ENCODE assay signal across 9 cellular contexts in the genomic region with DNA sequence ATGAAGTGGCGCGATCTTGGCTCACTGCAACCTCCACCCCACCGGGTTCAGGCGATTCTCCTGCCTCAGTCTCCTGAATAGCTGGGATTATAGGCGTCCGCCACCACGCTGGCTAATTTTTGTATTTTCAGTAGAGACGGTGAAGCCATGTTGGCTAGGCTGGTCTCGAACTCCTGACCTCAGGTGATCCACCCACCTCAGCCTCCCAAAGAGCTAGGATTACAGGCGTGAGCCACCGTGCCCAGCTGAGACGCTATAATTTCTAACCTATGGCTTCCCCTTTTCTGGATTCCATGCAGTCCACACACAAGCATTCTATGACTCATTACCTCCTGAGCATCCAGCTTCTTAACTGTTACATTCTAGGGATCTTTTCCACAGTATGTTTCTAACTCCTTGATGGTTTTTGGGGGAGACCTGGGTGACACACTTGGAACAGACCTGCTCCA. TPM values are rescaled to one million over a fixed set of nuclear protein-coding genes. Genes with fewer than 3 reads are reported as not detected.
A peak's percentile ranks its signal among the peaks of the same experiment; 100 is the strongest.
DNase-seq lines count a peak whose midpoint lies in the region; ATAC-seq and TF ChIP-seq lines count a peak whose summit lies in the region.
"Had no signal": no experiment of that assay in that cellular context is flagged by ENCODE, and none has a peak within 500 bp of the region (broad histone marks: within the 10 kb centered on the region; RNA-seq: fewer than 3 reads in every experiment).

No MANE protein-coding gene starts in this region.

- H3K9me3 Mint-ChIP-seq in WTC11: no peaks in the 10 kb centered on the region
- peaks cover 3% of the 10 kb centered on the region for H3K9me3 Mint-ChIP-seq in type B pancreatic cell

- intact Hi-C loops in Right ventricle myocardium inferior (cut with DNase I): no loop called here

- peak overlapping the region; percentile 97 for H3K27ac ChIP-seq in cardiac muscle cell

- no peak for TF ChIP-seq CTCF in cardiac muscle cell (IDR thresholded peaks at IDR 0.05; ENCODE audit: low read depth, low read length)
- no peak for TF ChIP-seq CTCF in WTC11 (IDR thresholded peaks at IDR 0.05)
- no peak for TF ChIP-seq CTCF in type B pancreatic cell (conservative IDR thresholded peaks at IDR 0.05)

- POLR2A ChIA-PET in WTC11 (lab: Charles Lee): interaction anchor here (1.1 to 5.8 kb wide), 4 partner anchors 11 to 33 kb away, joined by 4 to 90 read pairs (median 12); a partner anchor contains a TSS

- H3K4me3 ChIP-seq in cardiac muscle cell: no peak overlapping the region

- CTCF ChIA-PET in WTC11 (lab: Charles Lee): interaction anchor here (0.7 to 5.6 kb wide), 6 partner anchors 13 to 108 kb away, joined by 3 to 67 read pairs (median 4); no protein-coding TSS in a partner anchor

- peaks cover 3% of the 10 kb centered on the region for H3K36me3 ChIP-seq in cardiac muscle cell

- H3K4me3 Mint-ChIP-seq in WTC11 (peak overlapping the region; percentile 70), type B pancreatic cell (no peak overlapping the region)

- ATAC-seq in Right ventricle myocardium inferior: no peak
- no peak for ATAC-seq in WTC11
- ATAC-seq in HG03521 (IDR thresholded peaks at IDR 0.05; ENCODE audit: unreplicated experiment): no peak

- H3K4me1 Mint-ChIP-seq in WTC11 (peaks cover 73% of the 10 kb centered on the region), type B pancreatic cell (ENCODE audit: unreplicated experiment) (peaks cover 27% of the 10 kb centered on the region)

- peak overlapping the region; percentile 100 for H3K27ac Mint-ChIP-seq in WTC11
- H3K27ac Mint-ChIP-seq in type B pancreatic cell: peak overlapping the region; percentile 68

- peaks cover 23% of the 10 kb centered on the region for H3K36me3 Mint-ChIP-seq in WTC11
- H3K36me3 Mint-ChIP-seq in type B pancreatic cell: peaks cover 15% of the 10 kb centered on the region

- DNase-seq in cardiac muscle cell (ENCODE audit: low read depth in 1 of 2, low spot score in 1 of 2) (peak in 1 of 2 donors; percentile 68), Right ventricle myocardium inferior (ENCODE audit: missing footprints) (no peak), WTC11 (ENCODE audit: low spot score) (no peak), hepatic stellate cell (ENCODE audit: low spot score) (peak; percentile 68), type B pancreatic cell (ENCODE audit: extremely low spot score, unreplicated experiment) (no peak), medulla oblongata (ENCODE audit: extremely low spot score) (no peak)
- no peak for DNase-seq in stimulated activated CD4-positive, alpha-beta T cell treated with anti-CD3 and anti-CD28 coated beads, Interleukin-2, amount 100 ng/mL, for 24 hours
- DNase-seq: activated CD4-positive, alpha-beta T cell treated with anti-CD3 and anti-CD28 coated beads for 4 hours had no signal

- H3K27me3 ChIP-seq in cardiac muscle cell: no peaks in the 10 kb centered on the region

- no peaks in the 10 kb centered on the region for H3K9me3 ChIP-seq in cardiac muscle cell (ENCODE audit: low read depth)

- H3K27me3 Mint-ChIP-seq in WTC11 (ENCODE audit: low read depth): no peaks in the 10 kb centered on the region
- H3K27me3 Mint-ChIP-seq in type B pancreatic cell: no peaks in the 10 kb centered on the region

- peaks cover 9% of the 10 kb centered on the region for H3K4me1 ChIP-seq in cardiac muscle cell (ENCODE audit: low read depth)

TF ChIP-seq in WTC11, 78 proteins besides CTCF, POLR2A, EP300 and RAD21 (continues in another document):
- TF ChIP-seq NFYB (CRISPR knock-in tag; conservative IDR thresholded peaks at IDR 0.05; ENCODE audit: low read depth): no peak
- TF ChIP-seq ZNF423 (CRISPR knock-in tag; IDR thresholded peaks at IDR 0.05): no peak
- TF ChIP-seq RORB (CRISPR knock-in tag; IDR thresholded peaks at IDR 0.05): no peak
- TF ChIP-seq CBFB (CRISPR knock-in tag; IDR thresholded peaks at IDR 0.05; ENCODE audit: low read depth): no peak
- TF ChIP-seq, protein P1, sequence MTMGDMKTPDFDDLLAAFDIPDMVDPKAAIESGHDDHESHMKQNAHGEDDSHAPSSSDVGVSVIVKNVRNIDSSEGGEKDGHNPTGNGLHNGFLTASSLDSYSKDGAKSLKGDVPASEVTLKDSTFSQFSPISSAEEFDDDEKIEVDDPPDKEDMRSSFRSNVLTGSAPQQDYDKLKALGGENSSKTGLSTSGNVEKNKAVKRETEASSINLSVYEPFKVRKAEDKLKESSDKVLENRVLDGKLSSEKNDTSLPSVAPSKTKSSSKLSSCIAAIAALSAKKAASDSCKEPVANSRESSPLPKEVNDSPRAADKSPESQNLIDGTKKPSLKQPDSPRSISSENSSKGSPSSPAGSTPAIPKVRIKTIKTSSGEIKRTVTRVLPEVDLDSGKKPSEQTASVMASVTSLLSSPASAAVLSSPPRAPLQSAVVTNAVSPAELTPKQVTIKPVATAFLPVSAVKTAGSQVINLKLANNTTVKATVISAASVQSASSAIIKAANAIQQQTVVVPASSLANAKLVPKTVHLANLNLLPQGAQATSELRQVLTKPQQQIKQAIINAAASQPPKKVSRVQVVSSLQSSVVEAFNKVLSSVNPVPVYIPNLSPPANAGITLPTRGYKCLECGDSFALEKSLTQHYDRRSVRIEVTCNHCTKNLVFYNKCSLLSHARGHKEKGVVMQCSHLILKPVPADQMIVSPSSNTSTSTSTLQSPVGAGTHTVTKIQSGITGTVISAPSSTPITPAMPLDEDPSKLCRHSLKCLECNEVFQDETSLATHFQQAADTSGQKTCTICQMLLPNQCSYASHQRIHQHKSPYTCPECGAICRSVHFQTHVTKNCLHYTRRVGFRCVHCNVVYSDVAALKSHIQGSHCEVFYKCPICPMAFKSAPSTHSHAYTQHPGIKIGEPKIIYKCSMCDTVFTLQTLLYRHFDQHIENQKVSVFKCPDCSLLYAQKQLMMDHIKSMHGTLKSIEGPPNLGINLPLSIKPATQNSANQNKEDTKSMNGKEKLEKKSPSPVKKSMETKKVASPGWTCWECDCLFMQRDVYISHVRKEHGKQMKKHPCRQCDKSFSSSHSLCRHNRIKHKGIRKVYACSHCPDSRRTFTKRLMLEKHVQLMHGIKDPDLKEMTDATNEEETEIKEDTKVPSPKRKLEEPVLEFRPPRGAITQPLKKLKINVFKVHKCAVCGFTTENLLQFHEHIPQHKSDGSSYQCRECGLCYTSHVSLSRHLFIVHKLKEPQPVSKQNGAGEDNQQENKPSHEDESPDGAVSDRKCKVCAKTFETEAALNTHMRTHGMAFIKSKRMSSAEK (CRISPR knock-in tag; IDR thresholded peaks at IDR 0.05; ENCODE audit: borderline replicate concordance): peak; percentile 90; the same call in 1 of the 2 replicates
- TF ChIP-seq, protein P2, sequence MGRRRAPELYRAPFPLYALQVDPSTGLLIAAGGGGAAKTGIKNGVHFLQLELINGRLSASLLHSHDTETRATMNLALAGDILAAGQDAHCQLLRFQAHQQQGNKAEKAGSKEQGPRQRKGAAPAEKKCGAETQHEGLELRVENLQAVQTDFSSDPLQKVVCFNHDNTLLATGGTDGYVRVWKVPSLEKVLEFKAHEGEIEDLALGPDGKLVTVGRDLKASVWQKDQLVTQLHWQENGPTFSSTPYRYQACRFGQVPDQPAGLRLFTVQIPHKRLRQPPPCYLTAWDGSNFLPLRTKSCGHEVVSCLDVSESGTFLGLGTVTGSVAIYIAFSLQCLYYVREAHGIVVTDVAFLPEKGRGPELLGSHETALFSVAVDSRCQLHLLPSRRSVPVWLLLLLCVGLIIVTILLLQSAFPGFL (CRISPR knock-in tag; IDR thresholded peaks at IDR 0.05; ENCODE audit: borderline replicate concordance): no peak
- TF ChIP-seq, protein P3, sequence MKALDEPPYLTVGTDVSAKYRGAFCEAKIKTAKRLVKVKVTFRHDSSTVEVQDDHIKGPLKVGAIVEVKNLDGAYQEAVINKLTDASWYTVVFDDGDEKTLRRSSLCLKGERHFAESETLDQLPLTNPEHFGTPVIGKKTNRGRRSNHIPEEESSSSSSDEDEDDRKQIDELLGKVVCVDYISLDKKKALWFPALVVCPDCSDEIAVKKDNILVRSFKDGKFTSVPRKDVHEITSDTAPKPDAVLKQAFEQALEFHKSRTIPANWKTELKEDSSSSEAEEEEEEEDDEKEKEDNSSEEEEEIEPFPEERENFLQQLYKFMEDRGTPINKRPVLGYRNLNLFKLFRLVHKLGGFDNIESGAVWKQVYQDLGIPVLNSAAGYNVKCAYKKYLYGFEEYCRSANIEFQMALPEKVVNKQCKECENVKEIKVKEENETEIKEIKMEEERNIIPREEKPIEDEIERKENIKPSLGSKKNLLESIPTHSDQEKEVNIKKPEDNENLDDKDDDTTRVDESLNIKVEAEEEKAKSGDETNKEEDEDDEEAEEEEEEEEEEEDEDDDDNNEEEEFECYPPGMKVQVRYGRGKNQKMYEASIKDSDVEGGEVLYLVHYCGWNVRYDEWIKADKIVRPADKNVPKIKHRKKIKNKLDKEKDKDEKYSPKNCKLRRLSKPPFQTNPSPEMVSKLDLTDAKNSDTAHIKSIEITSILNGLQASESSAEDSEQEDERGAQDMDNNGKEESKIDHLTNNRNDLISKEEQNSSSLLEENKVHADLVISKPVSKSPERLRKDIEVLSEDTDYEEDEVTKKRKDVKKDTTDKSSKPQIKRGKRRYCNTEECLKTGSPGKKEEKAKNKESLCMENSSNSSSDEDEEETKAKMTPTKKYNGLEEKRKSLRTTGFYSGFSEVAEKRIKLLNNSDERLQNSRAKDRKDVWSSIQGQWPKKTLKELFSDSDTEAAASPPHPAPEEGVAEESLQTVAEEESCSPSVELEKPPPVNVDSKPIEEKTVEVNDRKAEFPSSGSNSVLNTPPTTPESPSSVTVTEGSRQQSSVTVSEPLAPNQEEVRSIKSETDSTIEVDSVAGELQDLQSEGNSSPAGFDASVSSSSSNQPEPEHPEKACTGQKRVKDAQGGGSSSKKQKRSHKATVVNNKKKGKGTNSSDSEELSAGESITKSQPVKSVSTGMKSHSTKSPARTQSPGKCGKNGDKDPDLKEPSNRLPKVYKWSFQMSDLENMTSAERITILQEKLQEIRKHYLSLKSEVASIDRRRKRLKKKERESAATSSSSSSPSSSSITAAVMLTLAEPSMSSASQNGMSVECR (CRISPR knock-in tag; IDR thresholded peaks at IDR 0.05; ENCODE audit: borderline replicate concordance): no peak
- TF ChIP-seq CREM (CRISPR knock-in tag; IDR thresholded peaks at IDR 0.05): no peak
- peak; percentile 7; the same call in 1 of the 2 replicates for TF ChIP-seq ZNF671 (CRISPR knock-in tag; IDR thresholded peaks at IDR 0.05)
- TF ChIP-seq SP1 (CRISPR knock-in tag; conservative IDR thresholded peaks at IDR 0.05): no peak

RNA-seq across cellular contexts. Expression of a gene that starts 11.9 kb away (rescaled TPM):
- total RNA-seq in cardiac muscle cell (25.5 and 30.7 TPM in 2 replicates), Right ventricle myocardium inferior (87.5 TPM), WTC11 (2021) (114 to 118 TPM (median 117 TPM) in 3 replicates), type B pancreatic cell (ENCODE audit: low replicate concordance) (61.4 and 62.2 TPM in 2 replicates)
- 47.8 and 62.6 TPM in 2 replicates for polyA plus RNA-seq in cardiac muscle cell

RNA-seq across cellular contexts. Expression of a gene that starts 53.6 kb away (rescaled TPM):
- total RNA-seq in cardiac muscle cell (1,740 and 1,976 TPM in 2 replicates), Right ventricle myocardium inferior (571 TPM), WTC11 (2021) (869 to 943 TPM (median 911 TPM) in 3 replicates), type B pancreatic cell (ENCODE audit: low replicate concordance) (1,269 and 1,391 TPM in 2 replicates)
- polyA plus RNA-seq in cardiac muscle cell: 1,175 and 1,282 TPM in 2 replicates
